Comparison of ENCODE assay signal across 8 cellular contexts in the genomic region with DNA sequence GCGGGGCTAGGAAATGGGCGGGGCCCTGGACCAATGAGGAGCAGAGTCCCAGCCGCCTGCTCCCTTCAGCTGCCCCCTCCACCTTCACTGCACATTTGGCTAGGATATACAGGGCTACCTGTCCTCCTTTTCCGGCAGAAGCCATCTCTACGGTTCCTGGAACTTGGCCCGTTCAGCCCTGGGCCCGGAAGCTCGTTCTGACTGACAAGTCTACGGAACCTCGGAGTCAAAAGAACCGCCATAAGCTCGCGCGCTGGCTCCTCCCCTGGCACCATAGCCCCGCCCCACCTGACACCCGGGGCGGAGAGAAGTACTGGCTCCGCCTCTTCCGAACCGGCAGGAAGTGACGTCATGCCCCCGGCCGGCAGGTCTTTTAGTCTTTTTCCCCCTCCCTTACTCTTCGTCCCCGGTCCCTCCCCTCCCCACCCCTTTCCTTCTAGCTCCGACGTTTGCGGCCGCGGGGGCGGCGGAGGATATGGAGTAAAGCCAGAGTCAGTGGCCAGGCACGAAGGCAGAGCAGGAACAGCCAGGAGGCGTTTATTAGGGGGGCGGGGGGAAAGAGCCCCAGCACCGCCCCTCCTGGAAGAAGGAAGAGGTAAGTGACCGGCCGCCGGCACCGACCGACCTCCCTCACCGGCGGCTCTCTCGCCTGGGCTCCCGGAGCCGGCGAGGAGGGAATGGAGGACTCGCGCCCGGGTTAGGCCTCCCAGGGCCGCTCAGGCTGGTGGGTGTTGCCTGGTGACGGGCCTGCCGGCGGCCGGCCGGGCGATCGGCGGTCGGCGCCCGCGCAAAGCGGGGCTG. TPM values are rescaled to one million over a fixed set of nuclear protein-coding genes. Genes with fewer than 3 reads are reported as not detected.
DNase-seq lines count a peak whose midpoint lies in the region; ATAC-seq lines count a peak whose summit lies in the region.

Gene DEPDC4 (minus strand): TSS at position 278 of the 801 bp plus-strand sequence. CDS start 3 bp downstream, at position 275.
A gene with protein sequence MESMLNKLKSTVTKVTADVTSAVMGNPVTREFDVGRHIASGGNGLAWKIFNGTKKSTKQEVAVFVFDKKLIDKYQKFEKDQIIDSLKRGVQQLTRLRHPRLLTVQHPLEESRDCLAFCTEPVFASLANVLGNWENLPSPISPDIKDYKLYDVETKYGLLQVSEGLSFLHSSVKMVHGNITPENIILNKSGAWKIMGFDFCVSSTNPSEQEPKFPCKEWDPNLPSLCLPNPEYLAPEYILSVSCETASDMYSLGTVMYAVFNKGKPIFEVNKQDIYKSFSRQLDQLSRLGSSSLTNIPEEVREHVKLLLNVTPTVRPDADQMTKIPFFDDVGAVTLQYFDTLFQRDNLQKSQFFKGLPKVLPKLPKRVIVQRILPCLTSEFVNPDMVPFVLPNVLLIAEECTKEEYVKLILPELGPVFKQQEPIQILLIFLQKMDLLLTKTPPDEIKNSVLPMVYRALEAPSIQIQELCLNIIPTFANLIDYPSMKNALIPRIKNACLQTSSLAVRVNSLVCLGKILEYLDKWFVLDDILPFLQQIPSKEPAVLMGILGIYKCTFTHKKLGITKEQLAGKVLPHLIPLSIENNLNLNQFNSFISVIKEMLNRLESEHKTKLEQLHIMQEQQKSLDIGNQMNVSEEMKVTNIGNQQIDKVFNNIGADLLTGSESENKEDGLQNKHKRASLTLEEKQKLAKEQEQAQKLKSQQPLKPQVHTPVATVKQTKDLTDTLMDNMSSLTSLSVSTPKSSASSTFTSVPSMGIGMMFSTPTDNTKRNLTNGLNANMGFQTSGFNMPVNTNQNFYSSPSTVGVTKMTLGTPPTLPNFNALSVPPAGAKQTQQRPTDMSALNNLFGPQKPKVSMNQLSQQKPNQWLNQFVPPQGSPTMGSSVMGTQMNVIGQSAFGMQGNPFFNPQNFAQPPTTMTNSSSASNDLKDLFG (plus strand): TSS at position 376 of the 801 bp plus-strand sequence. CDS start 15,794 bp downstream, outside the sequence.

- DNase-seq in COLO829 (ENCODE audit: low spot score): peak; percentile 94
- peak; percentile 97 for DNase-seq in HT-29 (ENCODE audit: low spot score)
- DNase-seq in NK-92 treated with Interleukin-12 subunit alpha and Interleukin-12 subunit beta, amount 100 ng/mL, for 24 hours (lab: John Stamatoyannopoulos, UW): peak; percentile 80
- peak; percentile 83 to 95 (median 86) for DNase-seq in activated CD8-positive, alpha-beta memory T cell treated with anti-CD3 and anti-CD28 coated beads for 48 hours (ENCODE audit: low read depth in 2 of 3, low spot score in 2 of 3)
- peak; percentile 86 to 91 (median 89) for DNase-seq in effector memory CD4-positive, alpha-beta T cell
- peak; percentile 98 for DNase-seq in medulla oblongata (ENCODE audit: extremely low spot score)
- DNase-seq in stimulated activated CD4-positive, alpha-beta T cell treated with anti-CD3 and anti-CD28 coated beads, TNF-alpha, amount 100 ng/mL, for 48 hours (ENCODE audit: low read depth in 3 of 3): peak; percentile 87 to 97 (median 89)

- H3K4me3 ChIP-seq in effector memory CD4-positive, alpha-beta T cell (ENCODE audit: insufficient read depth, low read depth, low read length, poor library complexity, severe bottlenecking): peak within 1 kb of the TSS; percentile 87

- no peaks in the 10 kb centered on the region for H3K36me3 ChIP-seq in effector memory CD4-positive, alpha-beta T cell (ENCODE audit: control insufficient read depth, insufficient read depth, low read length)

- peak; percentile 90 for ATAC-seq in GM21360 (IDR thresholded peaks at IDR 0.05; ENCODE audit: unreplicated experiment)

- H3K27ac ChIP-seq in effector memory CD4-positive, alpha-beta T cell (ENCODE audit: insufficient read depth, low read length, poor library complexity, severe bottlenecking): peak within 1 kb of the TSS; percentile 79

- peaks cover 11% of the 10 kb centered on the region for H3K4me1 ChIP-seq in effector memory CD4-positive, alpha-beta T cell (ENCODE audit: control insufficient read depth, insufficient read depth, low read length, poor library complexity, severe bottlenecking)

- no peaks in the 10 kb centered on the region for H3K27me3 ChIP-seq in effector memory CD4-positive, alpha-beta T cell (replicated peaks; ENCODE audit: control insufficient read depth, insufficient read depth, low read length, poor library complexity, severe bottlenecking)

- no peaks in the 10 kb centered on the region for H3K9me3 ChIP-seq in effector memory CD4-positive, alpha-beta T cell (ENCODE audit: control insufficient read depth, low read length)

RNA-seq across cellular contexts. Expression of gene DEPDC4, which starts in this region (rescaled TPM):
- total RNA-seq in HT-29 (2014; rRNA removed; shearing (Covaris generic)): 0.23 and 1.1 TPM in 2 replicates

RNA-seq across cellular contexts. Expression of the second gene that starts in this region (rescaled TPM):
- total RNA-seq in HT-29 (2014; rRNA removed; shearing (Covaris generic)): 17.1 and 19.4 TPM in 2 replicates

Comparison
In these comparisons a context has a peak if more than half of its experiments do, and no peak if none do; other contexts are left out.
1. Peak in every context shown above with its lines: DNase-seq, ATAC-seq, H3K4me3 ChIP-seq and H3K27ac ChIP-seq.